In the genomic region with DNA sequence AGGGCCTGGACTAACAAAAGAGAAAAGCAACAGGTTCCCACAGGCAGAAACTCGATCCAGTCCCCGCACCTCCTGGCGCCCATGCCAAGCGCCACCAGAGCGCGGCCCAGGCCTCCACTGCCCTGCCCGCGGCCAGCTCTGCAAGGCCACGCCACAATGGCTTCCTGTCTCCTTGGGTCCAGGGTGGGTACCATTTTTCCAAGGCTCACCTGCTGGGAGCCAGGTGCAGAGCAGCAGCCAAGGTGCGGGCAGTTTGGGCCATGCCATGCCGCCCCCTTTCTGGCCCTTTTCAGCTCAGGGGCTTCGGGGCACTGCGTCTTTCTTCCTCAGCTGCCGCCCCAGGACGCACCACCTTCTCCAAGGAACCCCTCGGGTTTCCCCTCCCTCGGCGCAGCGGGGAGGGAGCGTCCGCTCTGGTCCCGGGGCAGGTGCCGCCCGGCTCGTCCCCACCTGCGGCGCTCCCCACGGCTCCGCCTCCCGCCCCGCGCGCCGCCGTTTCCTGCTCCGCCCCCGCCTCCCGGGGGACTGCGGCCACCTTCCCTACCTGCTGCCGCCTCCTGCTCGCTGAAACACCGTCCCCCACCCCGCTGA, we compare ENCODE assay signal across 8 cellular contexts. TPM values are rescaled to one million over a fixed set of nuclear protein-coding genes. Genes with fewer than 3 reads are reported as not detected.
DNase-seq lines count a peak whose midpoint lies in the region; ATAC-seq, FAIRE-seq and TF ChIP-seq lines count a peak whose summit lies in the region.

A gene (minus strand): TSS at position 437 of the 591 bp plus-strand sequence. CDS start 170 bp downstream, at position 267.

- WGBS in small intestine, 3 donors = 3 to 8% (median 5%) methylated on average over 36 to 43 of the region's 43 CpGs

- peaks cover 0 to 3% of the 10 kb centered on the region in 2 donors for H3K27me3 ChIP-seq in small intestine (ENCODE audit: control insufficient read depth in 2 of 2, insufficient read depth in 2 of 2, low read length in 2 of 2)

- DNase-seq in NCI-H526 (lab: John Stamatoyannopoulos, UW) (peak; percentile 73 to 91), epithelial cell of esophagus (ENCODE audit: low read depth) (peak; percentile 37), small intestine (peak; percentile 78), foreskin melanocyte (no peak)

- POLR2A ChIA-PET in HEK293 (lab: Yijun Ruan, JAX) = no interaction called here

- CTCF ChIA-PET in HEK293 (lab: Yijun Ruan, JAX) = no interaction called here

- TF ChIP-seq CTCF in HEK293 (tag by site-specific recombination; IDR thresholded peaks at IDR 0.05) (no peak), epithelial cell of esophagus (IDR thresholded peaks at IDR 0.05; ENCODE audit: insufficient read depth, low read depth, low read length, missing control alignments) (no peak)

- no peak for FAIRE-seq in small intestine (lab: Jason Lieb, UNC)

- H3K9me3 ChIP-seq in HEK293 (ENCODE audit: control insufficient read depth, insufficient read depth, low read depth, low read length) (no peaks in the 10 kb centered on the region), small intestine (ENCODE audit: control insufficient read depth, low read depth) (no peaks in the 10 kb centered on the region)

- H3K36me3 ChIP-seq in HEK293 (ENCODE audit: control insufficient read depth in 2 of 2, insufficient read depth in 1 of 2, low read length in 2 of 2) (no peaks in the 10 kb centered on the region), small intestine (ENCODE audit: control insufficient read depth in 2 of 2, insufficient read depth in 2 of 2, low read length in 2 of 2) (no peaks in the 10 kb centered on the region)

- H3K27ac ChIP-seq in HEK293 (ENCODE audit: extremely low read depth, low read depth, low read length) (no peak within 1 kb of the TSS), small intestine (ENCODE audit: low read depth in 1 of 2, low read length in 1 of 2) (peak within 1 kb of the TSS; percentile 62 to 92)

- H3K4me3 ChIP-seq in GM08714 (ENCODE audit: low read length) (peak within 1 kb of the TSS; percentile 36; the same call in 1 of the 2 replicates), HEK293 (ENCODE audit: low read depth, low read length) (peak within 1 kb of the TSS; percentile 24), epithelial cell of esophagus (ENCODE audit: low read length) (peak within 1 kb of the TSS; percentile 58), small intestine (ENCODE audit: low read depth in 1 of 2, low read length in 2 of 2) (peak within 1 kb of the TSS; percentile 11 to 76)

- H3K4me1 ChIP-seq in HEK293 (ENCODE audit: control insufficient read depth, insufficient read depth, low read length) = no peaks in the 10 kb centered on the region
- H3K4me1 ChIP-seq in small intestine (ENCODE audit: control insufficient read depth in 2 of 2, insufficient read depth in 1 of 2, low read depth in 1 of 2, low read length in 1 of 2) = no peaks in the 10 kb centered on the region

- ATAC-seq in HG03025 (IDR thresholded peaks at IDR 0.05; ENCODE audit: low FRiP score, unreplicated experiment) = no peak
- no peak for ATAC-seq in GM19035 (IDR thresholded peaks at IDR 0.05; ENCODE audit: unreplicated experiment)

TF ChIP-seq in HEK293, 187 proteins besides CTCF, POLR2A, EP300 and RAD21 (continues in another document):
- TF ChIP-seq ZNF416 (tag by site-specific recombination; IDR thresholded peaks at IDR 0.05) = no peak
- no peak for TF ChIP-seq ZNF292 (tag by site-specific recombination; IDR thresholded peaks at IDR 0.05; ENCODE audit: borderline replicate concordance, low read depth)
- no peak for TF ChIP-seq ZNF121 (tag by site-specific recombination; IDR thresholded peaks at IDR 0.05)
- TF ChIP-seq SP3 (tag by site-specific recombination; IDR thresholded peaks at IDR 0.05) = peak; percentile 53
- no peak for TF ChIP-seq ZNF596 (tag by site-specific recombination; IDR thresholded peaks at IDR 0.05)
- TF ChIP-seq TRIM28 (IDR thresholded peaks at IDR 0.05; ENCODE audit: borderline replicate concordance, low read length) = no peak
- TF ChIP-seq, protein P1, sequence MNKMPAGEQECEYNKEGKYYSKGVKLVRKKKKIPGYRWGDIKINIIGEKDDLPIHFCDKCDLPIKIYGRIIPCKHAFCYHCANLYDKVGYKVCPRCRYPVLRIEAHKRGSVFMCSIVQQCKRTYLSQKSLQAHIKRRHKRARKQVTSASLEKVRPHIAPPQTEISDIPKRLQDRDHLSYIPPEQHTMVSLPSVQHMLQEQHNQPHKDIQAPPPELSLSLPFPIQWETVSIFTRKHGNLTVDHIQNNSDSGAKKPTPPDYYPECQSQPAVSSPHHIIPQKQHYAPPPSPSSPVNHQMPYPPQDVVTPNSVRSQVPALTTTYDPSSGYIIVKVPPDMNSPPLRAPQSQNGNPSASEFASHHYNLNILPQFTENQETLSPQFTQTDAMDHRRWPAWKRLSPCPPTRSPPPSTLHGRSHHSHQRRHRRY (tag by site-specific recombination; IDR thresholded peaks at IDR 0.05) = no peak
- TF ChIP-seq ZNF169 (tag by site-specific recombination; IDR thresholded peaks at IDR 0.05) = no peak
- TF ChIP-seq ZNF670 (tag by site-specific recombination; IDR thresholded peaks at IDR 0.05; ENCODE audit: low read depth) = no peak
- TF ChIP-seq, protein P2, sequence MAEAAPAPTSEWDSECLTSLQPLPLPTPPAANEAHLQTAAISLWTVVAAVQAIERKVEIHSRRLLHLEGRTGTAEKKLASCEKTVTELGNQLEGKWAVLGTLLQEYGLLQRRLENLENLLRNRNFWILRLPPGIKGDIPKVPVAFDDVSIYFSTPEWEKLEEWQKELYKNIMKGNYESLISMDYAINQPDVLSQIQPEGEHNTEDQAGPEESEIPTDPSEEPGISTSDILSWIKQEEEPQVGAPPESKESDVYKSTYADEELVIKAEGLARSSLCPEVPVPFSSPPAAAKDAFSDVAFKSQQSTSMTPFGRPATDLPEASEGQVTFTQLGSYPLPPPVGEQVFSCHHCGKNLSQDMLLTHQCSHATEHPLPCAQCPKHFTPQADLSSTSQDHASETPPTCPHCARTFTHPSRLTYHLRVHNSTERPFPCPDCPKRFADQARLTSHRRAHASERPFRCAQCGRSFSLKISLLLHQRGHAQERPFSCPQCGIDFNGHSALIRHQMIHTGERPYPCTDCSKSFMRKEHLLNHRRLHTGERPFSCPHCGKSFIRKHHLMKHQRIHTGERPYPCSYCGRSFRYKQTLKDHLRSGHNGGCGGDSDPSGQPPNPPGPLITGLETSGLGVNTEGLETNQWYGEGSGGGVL (tag by site-specific recombination; IDR thresholded peaks at IDR 0.05) = peak; percentile 64
- TF ChIP-seq, protein P3, sequence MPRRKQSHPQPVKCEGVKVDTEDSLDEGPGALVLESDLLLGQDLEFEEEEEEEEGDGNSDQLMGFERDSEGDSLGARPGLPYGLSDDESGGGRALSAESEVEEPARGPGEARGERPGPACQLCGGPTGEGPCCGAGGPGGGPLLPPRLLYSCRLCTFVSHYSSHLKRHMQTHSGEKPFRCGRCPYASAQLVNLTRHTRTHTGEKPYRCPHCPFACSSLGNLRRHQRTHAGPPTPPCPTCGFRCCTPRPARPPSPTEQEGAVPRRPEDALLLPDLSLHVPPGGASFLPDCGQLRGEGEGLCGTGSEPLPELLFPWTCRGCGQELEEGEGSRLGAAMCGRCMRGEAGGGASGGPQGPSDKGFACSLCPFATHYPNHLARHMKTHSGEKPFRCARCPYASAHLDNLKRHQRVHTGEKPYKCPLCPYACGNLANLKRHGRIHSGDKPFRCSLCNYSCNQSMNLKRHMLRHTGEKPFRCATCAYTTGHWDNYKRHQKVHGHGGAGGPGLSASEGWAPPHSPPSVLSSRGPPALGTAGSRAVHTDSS (tag by site-specific recombination; IDR thresholded peaks at IDR 0.05) = no peak
- no peak for TF ChIP-seq ZNF658 (tag by site-specific recombination; IDR thresholded peaks at IDR 0.05)
- TF ChIP-seq ZNF843 (tag by site-specific recombination; IDR thresholded peaks at IDR 0.05) = no peak
- peak; percentile 34 for TF ChIP-seq SP2 (tag by site-specific recombination; IDR thresholded peaks at IDR 0.05)
- peak; percentile 88; the same call in 1 of the 2 replicates for TF ChIP-seq ZNF610 (tag by site-specific recombination; IDR thresholded peaks at IDR 0.05; ENCODE audit: borderline replicate concordance)
- TF ChIP-seq ZNF701 (tag by site-specific recombination; IDR thresholded peaks at IDR 0.05) = no peak
- TF ChIP-seq ZSCAN30 (tag by site-specific recombination; IDR thresholded peaks at IDR 0.05) = 0 out of 2 replicates have a peak, but pooled peaks have one; percentile 52
- TF ChIP-seq ZBTB7A (tag by site-specific recombination; IDR thresholded peaks at IDR 0.05; ENCODE audit: low read depth) = no peak
- no peak for TF ChIP-seq ZNF2 (tag by site-specific recombination; IDR thresholded peaks at IDR 0.05)
- TF ChIP-seq, protein P4, sequence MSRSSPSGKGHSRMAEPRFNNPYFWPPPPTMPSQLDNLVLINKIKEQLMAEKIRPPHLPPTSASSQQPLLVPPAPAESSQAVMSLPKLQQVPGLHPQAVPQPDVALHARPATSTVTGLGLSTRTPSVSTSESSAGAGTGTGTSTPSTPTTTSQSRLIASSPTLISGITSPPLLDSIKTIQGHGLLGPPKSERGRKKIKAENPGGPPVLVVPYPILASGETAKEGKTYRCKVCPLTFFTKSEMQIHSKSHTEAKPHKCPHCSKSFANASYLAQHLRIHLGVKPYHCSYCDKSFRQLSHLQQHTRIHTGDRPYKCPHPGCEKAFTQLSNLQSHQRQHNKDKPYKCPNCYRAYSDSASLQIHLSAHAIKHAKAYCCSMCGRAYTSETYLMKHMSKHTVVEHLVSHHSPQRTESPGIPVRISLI (tag by site-specific recombination; IDR thresholded peaks at IDR 0.05) = no peak
- no peak for TF ChIP-seq KLF9 (tag by site-specific recombination; IDR thresholded peaks at IDR 0.05; ENCODE audit: low read depth)
- TF ChIP-seq ZNF37A (tag by site-specific recombination; IDR thresholded peaks at IDR 0.05) = no peak
- no peak for TF ChIP-seq HOXC10 (CRISPR knock-in tag; IDR thresholded peaks at IDR 0.05)
- no peak for TF ChIP-seq KLF1 (tag by site-specific recombination; IDR thresholded peaks at IDR 0.05)
- TF ChIP-seq ZNF202 (tag by site-specific recombination; IDR thresholded peaks at IDR 0.05; ENCODE audit: borderline replicate concordance) = peak; percentile 22; the same call in 1 of the 2 replicates
- no peak for TF ChIP-seq ZNF174 (tag by site-specific recombination; IDR thresholded peaks at IDR 0.05)

RNA-seq across cellular contexts. Expression of the gene that starts here (rescaled TPM):
- 1 to 10 TPM in 1 of 3 donors, under 1 TPM in 2; 0.22 to 4.8 (median 0.81) TPM for polyA plus RNA-seq in small intestine
